ENCODE assay signal across 11 cellular contexts in genomic region chr19:1214862-1215731, GRCh38. TPM values are rescaled to one million over a fixed set of nuclear protein-coding genes. Genes with fewer than 3 reads are reported as not detected.
A peak's percentile ranks its signal among the peaks of the same experiment; 100 is the strongest.
DNase-seq lines count a peak whose midpoint lies in the region; ATAC-seq lines count a peak whose summit lies in the region.
"Had no signal": no experiment of that assay in that cellular context is flagged by ENCODE, and none has a peak within 500 bp of the region (broad histone marks: within the 10 kb centered on the region; RNA-seq: fewer than 3 reads in every experiment).

No MANE protein-coding gene starts in this region.

- H3K27me3 ChIP-seq in SJCRH30: no peaks in the 10 kb centered on the region

- H3K9me3 ChIP-seq in SJCRH30 (replicated peaks): no peaks in the 10 kb centered on the region

- H3K36me3 ChIP-seq in SJCRH30: 0 out of 2 replicates have a peak, but pooled peaks cover 3% of the 10 kb centered on the region

- DNase-seq in EL (peak; percentile 78), anterior cingulate cortex (lab: John Stamatoyannopoulos, UW) (peak in 51 of 58 donors; percentile 19 to 82 (median 63)), left cardiac atrium (peak; percentile 77), sciatic nerve (ENCODE audit: low spot score) (no peak), SJCRH30 (no peak), glomerular visceral epithelial cell (ENCODE audit: extremely low spot score) (no peak)
- DNase-seq: activated CD4-positive, alpha-beta T cell treated with anti-CD3 and anti-CD28 coated beads for 36 hours; GOT3; NCI-H1436 treated with DMSO at 0.1 percent for 48 hours had no signal

- H3K4me3 ChIP-seq in SJCRH30: no peak overlapping the region

- no peak overlapping the region for H3K27ac ChIP-seq in SJCRH30

- H3K4me1 ChIP-seq in SJCRH30: peaks cover 5% of the 10 kb centered on the region; the same call in 1 of the 2 replicates

- intact Hi-C loops in left cardiac atrium (cut with DNase I): no loop called here
- intact Hi-C loops in sciatic nerve (cut with DNase I): no loop called here

- peak; percentile 68 to 75 for ATAC-seq in left cardiac atrium
- ATAC-seq in sciatic nerve: peak; percentile 13
- ATAC-seq in GM21717 (IDR thresholded peaks at IDR 0.05; ENCODE audit: unreplicated experiment): no peak
- no peak for ATAC-seq in HG02852 (IDR thresholded peaks at IDR 0.05; ENCODE audit: unreplicated experiment)

RNA-seq across cellular contexts. Expression of gene STK11, which starts 9.5 kb away (rescaled TPM):
- total RNA-seq in left cardiac atrium (10 to 100 TPM; 48.2 to 53.0 TPM), sciatic nerve (57.2 TPM)
- total RNA-seq in SJCRH30 (2014; rRNA removed; shearing (Covaris generic)): 40.4 and 43.6 TPM in 2 replicates

RNA-seq across cellular contexts. Expression of gene CBARP, which starts 22.7 kb away (rescaled TPM):
- total RNA-seq in left cardiac atrium (1 to 10 TPM; 1.6 to 3.8 TPM), sciatic nerve (2.9 TPM)
- total RNA-seq in SJCRH30 (2014; rRNA removed; shearing (Covaris generic)): 1.2 and 1.9 TPM in 2 replicates

RNA-seq across cellular contexts. Expression of gene ATP5F1D, which starts 26.5 kb away (rescaled TPM):
- total RNA-seq in left cardiac atrium: 100 to 1,000 TPM; 540 to 639 TPM
- 90.9 TPM for total RNA-seq in sciatic nerve
- total RNA-seq in SJCRH30 (2014; rRNA removed; shearing (Covaris generic)): 25.5 and 32.2 TPM in 2 replicates

RNA-seq across cellular contexts. Expression of gene MIDN, which starts 33.3 kb away (rescaled TPM):
- total RNA-seq in left cardiac atrium (100 to 1,000 TPM in 1 of 2 donors, 10 to 100 TPM in 1; 58.7 to 148 TPM), sciatic nerve (117 TPM)
- total RNA-seq in SJCRH30 (2014; rRNA removed; shearing (Covaris generic)): 9.1 TPM in 2 replicates

RNA-seq across cellular contexts. Expression of gene SBNO2, which starts 41.0 kb away (rescaled TPM):
- total RNA-seq in left cardiac atrium: 10 to 100 TPM; 27.2 to 64.2 TPM
- total RNA-seq in sciatic nerve: 131 TPM
- 15.0 and 17.1 TPM in 2 replicates for total RNA-seq in SJCRH30 (2014; rRNA removed; shearing (Covaris generic))

Comparison
In these comparisons a context has a peak if more than half of its experiments do, and no peak if none do; other contexts are left out.
1. DNase-seq: peak in EL (single experiment), anterior cingulate cortex (51 of 58) and left cardiac atrium (single experiment); none in sciatic nerve (single experiment), SJCRH30 (0 of 2) and glomerular visceral epithelial cell (single experiment).
2. ATAC-seq: peak in left cardiac atrium (2 of 2) and sciatic nerve (single experiment); none in GM21717 (single experiment) and HG02852 (single experiment).